ENCODE assay signal across 16 cellular contexts in the genomic region with DNA sequence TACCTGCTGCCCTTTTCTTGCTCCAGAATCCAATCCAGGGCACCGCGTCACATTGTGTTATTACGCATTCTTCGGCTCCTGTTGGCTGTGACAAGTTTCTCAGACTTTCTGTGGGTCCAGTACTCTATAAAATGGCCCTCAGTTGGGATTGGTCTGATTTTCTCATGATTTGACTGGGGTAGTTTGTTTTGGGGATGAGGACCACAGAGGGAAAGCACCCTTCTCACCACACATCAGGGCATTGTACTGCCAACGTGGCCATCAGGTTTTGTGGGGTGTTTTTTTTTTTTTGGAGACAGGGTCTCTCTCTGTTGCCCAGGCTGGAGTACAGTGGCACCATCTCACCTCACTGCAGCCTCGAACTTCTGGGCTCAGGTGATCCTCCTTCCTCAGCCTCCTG. TPM values are rescaled to one million over a fixed set of nuclear protein-coding genes. Genes with fewer than 3 reads are reported as not detected.
DNase-seq lines count a peak whose midpoint lies in the region; ATAC-seq and TF ChIP-seq lines count a peak whose summit lies in the region.
"Had no signal": no experiment of that assay in that cellular context is flagged by ENCODE, and none has a peak within 500 bp of the region (broad histone marks: within the 10 kb centered on the region; RNA-seq: fewer than 3 reads in every experiment).

No MANE protein-coding gene starts in this region.

- CTCF ChIA-PET in activated CD4-positive, alpha-beta T cell treated with anti-CD3 and anti-CD28 coated beads, Interleukin-2, amount 10 ng/mL, durations not matched to agents 7 days and 5 days (lab: Charles Lee), result interaction anchor here (0.7 to 2.9 kb wide), 9 partner anchors 10 to 791 kb away, joined by 3 to 16 read pairs (median 6); partner anchors contain the start of gene ORAI2

- peak overlapping the region; percentile 52 for H3K9ac ChIP-seq in OCI-LY3 (ENCODE audit: low read length)

- POLR2A ChIA-PET in activated CD4-positive, alpha-beta T cell treated with anti-CD3 and anti-CD28 coated beads, Interleukin-2, amount 10 ng/mL, durations not matched to agents 7 days and 5 days (lab: Charles Lee), result interaction anchor here (1.4 to 1.9 kb wide), 2 partner anchors 10 to 17 kb away, joined by 6 to 10 read pairs; partner anchors contain the start of gene ORAI2
- POLR2A ChIA-PET in activated naive CD8-positive, alpha-beta T cell treated with anti-CD3 and anti-CD28 coated beads, Interleukin-2, amount 10 ng/mL, durations not matched to agents 7 days and 5 days (lab: Charles Lee), result interaction anchor here (1.0 to 3.0 kb wide), 5 partner anchors 9 to 49 kb away, joined by 4 to 88 read pairs (median 7); partner anchors contain the start of genes ALKBH4, LRWD1 and ORAI2

- no peak for ATAC-seq in activated naive CD8-positive, alpha-beta T cell treated with anti-CD3 and anti-CD28 coated beads, Interleukin-2, amount 10 ng/mL, durations not matched to agents 7 days and 5 days (ENCODE audit: low read depth)

- H3K36me3 ChIP-seq in OCI-LY3 (replicated peaks; ENCODE audit: low read depth, low read length), result peaks cover 23% of the 10 kb centered on the region
- peaks cover 0 to 86% (median 10%) of the 10 kb centered on the region in 6 donors for H3K36me3 ChIP-seq in spleen

- H3K4me1 ChIP-seq in OCI-LY3 (ENCODE audit: low read length), result peaks cover 64% of the 10 kb centered on the region
- peaks cover 39 to 98% (median 81%) of the 10 kb centered on the region in 6 donors for H3K4me1 ChIP-seq in spleen
- H3K4me1 ChIP-seq: pancreas, vagina had no signal

- H2AFZ ChIP-seq in OCI-LY3 (ENCODE audit: low read depth, low read length), result no peak overlapping the region

- no peak for DNase-seq in activated CD4-positive, alpha-beta T cell treated with anti-CD3 and anti-CD28 coated beads, Interleukin-2, amount 10 ng/mL, durations not matched to agents 7 days and 5 days
- no peak for DNase-seq in activated CD4-positive, alpha-beta T cell treated with anti-CD3 and anti-CD28 coated beads, Interleukin-2, amount 50 U/mL, for 4 hours
- DNase-seq in activated naive CD8-positive, alpha-beta T cell treated with anti-CD3 and anti-CD28 coated beads, Interleukin-2, amount 10 ng/mL, durations not matched to agents 7 days and 5 days, result no peak
- DNase-seq in spleen (no peak), type B pancreatic cell (ENCODE audit: extremely low spot score, unreplicated experiment) (no peak)
- no peak for DNase-seq in activated CD4-positive, CD25-positive, alpha-beta regulatory T cell (lab: John Stamatoyannopoulos, UW)
- no peak for DNase-seq in stimulated activated CD4-positive, alpha-beta T cell treated with anti-CD3 and anti-CD28 coated beads, Interleukin-15, amount 100 ng/mL, for 24 hours
- DNase-seq: GOT3, hypothalamus, Karpas-422, left cardiac atrium, pancreas, SW 1271, WERI-Rb-1 had no signal

- intact Hi-C loops in spleen (cut with DNase I; ENCODE audit: low total_unique reads), result no loop called here

- H3K27ac ChIP-seq in OCI-LY3 (ENCODE audit: low read length), result peak overlapping the region; percentile 91
- H3K27ac ChIP-seq in spleen, result peak overlapping the region; percentile 75 to 99 (median 86)
- H3K27ac ChIP-seq: pancreas, vagina, WERI-Rb-1 had no signal

- peaks cover 67% of the 10 kb centered on the region for H3K36me3 Mint-ChIP-seq in activated CD4-positive, alpha-beta T cell treated with anti-CD3 and anti-CD28 coated beads, Interleukin-2, amount 10 ng/mL, durations not matched to agents 7 days and 5 days (ENCODE audit: low read depth)
- peaks cover 28% of the 10 kb centered on the region for H3K36me3 Mint-ChIP-seq in activated naive CD8-positive, alpha-beta T cell treated with anti-CD3 and anti-CD28 coated beads, Interleukin-2, amount 10 ng/mL, durations not matched to agents 7 days and 5 days
- peaks cover 21% of the 10 kb centered on the region for H3K36me3 Mint-ChIP-seq in type B pancreatic cell

- H3K4me3 Mint-ChIP-seq in activated CD4-positive, alpha-beta T cell treated with anti-CD3 and anti-CD28 coated beads, Interleukin-2, amount 10 ng/mL, durations not matched to agents 7 days and 5 days, result peak overlapping the region; percentile 63
- H3K4me3 Mint-ChIP-seq in activated naive CD8-positive, alpha-beta T cell treated with anti-CD3 and anti-CD28 coated beads, Interleukin-2, amount 10 ng/mL, durations not matched to agents 7 days and 5 days, result peak overlapping the region; percentile 85
- no peak overlapping the region for H3K4me3 Mint-ChIP-seq in type B pancreatic cell

- no peaks in the 10 kb centered on the region for H3K27me3 Mint-ChIP-seq in activated CD4-positive, alpha-beta T cell treated with anti-CD3 and anti-CD28 coated beads, Interleukin-2, amount 10 ng/mL, durations not matched to agents 7 days and 5 days
- H3K27me3 Mint-ChIP-seq in activated naive CD8-positive, alpha-beta T cell treated with anti-CD3 and anti-CD28 coated beads, Interleukin-2, amount 10 ng/mL, durations not matched to agents 7 days and 5 days, result no peaks in the 10 kb centered on the region
- no peaks in the 10 kb centered on the region for H3K27me3 Mint-ChIP-seq in type B pancreatic cell

- peaks cover 8% of the 10 kb centered on the region for H3K79me2 ChIP-seq in OCI-LY3 (ENCODE audit: low read length)

- peak overlapping the region; percentile 99 for H3K27ac Mint-ChIP-seq in activated CD4-positive, alpha-beta T cell treated with anti-CD3 and anti-CD28 coated beads, Interleukin-2, amount 10 ng/mL, durations not matched to agents 7 days and 5 days
- H3K27ac Mint-ChIP-seq in activated naive CD8-positive, alpha-beta T cell treated with anti-CD3 and anti-CD28 coated beads, Interleukin-2, amount 10 ng/mL, durations not matched to agents 7 days and 5 days, result peak overlapping the region; percentile 99
- H3K27ac Mint-ChIP-seq in type B pancreatic cell, result no peak overlapping the region

- H3K4me3 ChIP-seq in OCI-LY3 (ENCODE audit: low read length), result peak overlapping the region; percentile 32; the same call in 1 of the 2 replicates
- peak overlapping the region in 1 of 8 donors; percentile 52 for H3K4me3 ChIP-seq in spleen
- H3K4me3 ChIP-seq: pancreas, vagina had no signal

- 81 to 84% (median 82%) methylated on average over 6 of the region's 6 CpGs for WGBS in spleen, 5 donors

- H3K9me3 ChIP-seq in OCI-LY3 (ENCODE audit: insufficient read depth, low read length), result no peaks in the 10 kb centered on the region
- H3K9me3 ChIP-seq in spleen, result no peaks in the 10 kb centered on the region
- H3K9me3 ChIP-seq: pancreas, vagina had no signal

- H3K4me1 Mint-ChIP-seq in activated CD4-positive, alpha-beta T cell treated with anti-CD3 and anti-CD28 coated beads, Interleukin-2, amount 10 ng/mL, durations not matched to agents 7 days and 5 days, result peaks cover 76% of the 10 kb centered on the region
- peaks cover 48% of the 10 kb centered on the region for H3K4me1 Mint-ChIP-seq in activated naive CD8-positive, alpha-beta T cell treated with anti-CD3 and anti-CD28 coated beads, Interleukin-2, amount 10 ng/mL, durations not matched to agents 7 days and 5 days
- no peaks in the 10 kb centered on the region for H3K4me1 Mint-ChIP-seq in type B pancreatic cell (ENCODE audit: unreplicated experiment)

- H3K4me2 ChIP-seq in OCI-LY3 (ENCODE audit: low read length), result peak overlapping the region; percentile 65

- no peak for TF ChIP-seq POLR2A in spleen (IDR thresholded peaks at IDR 0.05)

- no peak for TF ChIP-seq CTCF in OCI-LY3 (IDR thresholded peaks at IDR 0.05; ENCODE audit: low read depth, low read length)
- no peak for TF ChIP-seq CTCF in spleen (IDR thresholded peaks at IDR 0.05 in 8 of 11, conservative IDR thresholded peaks at IDR 0.05 in 3 of 11)
- TF ChIP-seq CTCF in type B pancreatic cell (conservative IDR thresholded peaks at IDR 0.05), result no peak

- no peaks in the 10 kb centered on the region for H4K20me1 ChIP-seq in OCI-LY3 (ENCODE audit: insufficient read depth, low read length)

- H3K27me3 ChIP-seq in OCI-LY3 (ENCODE audit: low read depth, low read length) (no peaks in the 10 kb centered on the region), spleen (replicated peaks in 1 of 7) (no peaks in the 10 kb centered on the region)
- H3K27me3 ChIP-seq: pancreas, vagina had no signal

- H3K9me3 Mint-ChIP-seq in activated CD4-positive, alpha-beta T cell treated with anti-CD3 and anti-CD28 coated beads, Interleukin-2, amount 10 ng/mL, durations not matched to agents 7 days and 5 days, result no peaks in the 10 kb centered on the region
- H3K9me3 Mint-ChIP-seq in activated naive CD8-positive, alpha-beta T cell treated with anti-CD3 and anti-CD28 coated beads, Interleukin-2, amount 10 ng/mL, durations not matched to agents 7 days and 5 days, result no peaks in the 10 kb centered on the region
- H3K9me3 Mint-ChIP-seq in type B pancreatic cell, result no peaks in the 10 kb centered on the region

RNA-seq across cellular contexts. Expression of gene ORAI2, which starts 17.0 kb away (rescaled TPM):
- 10 to 100 TPM; 61.2 to 63.7 TPM for total RNA-seq in activated CD4-positive, alpha-beta T cell treated with anti-CD3 and anti-CD28 coated beads, Interleukin-2, amount 10 ng/mL, durations not matched to agents 7 days and 5 days
- 10 to 100 TPM; 51.9 to 58.3 TPM for total RNA-seq in activated naive CD8-positive, alpha-beta T cell treated with anti-CD3 and anti-CD28 coated beads, Interleukin-2, amount 10 ng/mL, durations not matched to agents 7 days and 5 days
- total RNA-seq in spleen (100 to 1,000 TPM in 3 of 7 donors, 10 to 100 TPM in 4; 75.3 to 146 (median 90.5) TPM), type B pancreatic cell (ENCODE audit: low replicate concordance) (23.1 and 34.9 TPM in 2 replicates)
- 10 to 100 TPM; 31.5 to 74.4 (median 35.4) TPM for polyA plus RNA-seq in spleen

RNA-seq across cellular contexts. Expression of gene PRKRIP1, which starts 20.2 kb away (rescaled TPM):
- 10 to 100 TPM; 26.2 to 31.9 TPM for total RNA-seq in activated CD4-positive, alpha-beta T cell treated with anti-CD3 and anti-CD28 coated beads, Interleukin-2, amount 10 ng/mL, durations not matched to agents 7 days and 5 days
- total RNA-seq in activated naive CD8-positive, alpha-beta T cell treated with anti-CD3 and anti-CD28 coated beads, Interleukin-2, amount 10 ng/mL, durations not matched to agents 7 days and 5 days, result 10 to 100 TPM; 37.8 to 39.1 TPM
- 10 to 100 TPM; 25.0 to 33.4 (median 28.8) TPM for total RNA-seq in spleen
- polyA plus RNA-seq in spleen, result 10 to 100 TPM; 27.4 to 45.7 (median 43.6) TPM
- total RNA-seq in type B pancreatic cell (ENCODE audit: low replicate concordance), result 28.2 and 34.0 TPM in 2 replicates

RNA-seq across cellular contexts. Expression of gene ALKBH4, which starts 48.3 kb away (rescaled TPM):
- 10 to 100 TPM; 10.5 to 12.9 TPM for total RNA-seq in activated CD4-positive, alpha-beta T cell treated with anti-CD3 and anti-CD28 coated beads, Interleukin-2, amount 10 ng/mL, durations not matched to agents 7 days and 5 days
- 10 to 100 TPM; 12.5 to 14.0 TPM for total RNA-seq in activated naive CD8-positive, alpha-beta T cell treated with anti-CD3 and anti-CD28 coated beads, Interleukin-2, amount 10 ng/mL, durations not matched to agents 7 days and 5 days
- total RNA-seq in spleen, result 10 to 100 TPM in 6 of 7 donors, 1 to 10 TPM in 1; 9.6 to 15.1 (median 10.7) TPM
- 10 to 100 TPM in 1 of 3 donors, 1 to 10 TPM in 2; 9.0 to 11.1 (median 9.2) TPM for polyA plus RNA-seq in spleen
- 11.2 and 13.3 TPM in 2 replicates for total RNA-seq in type B pancreatic cell (ENCODE audit: low replicate concordance)

RNA-seq across cellular contexts. Expression of gene LRWD1, which starts 48.4 kb away (rescaled TPM):
- 10 to 100 TPM; 18.2 to 20.5 TPM for total RNA-seq in activated CD4-positive, alpha-beta T cell treated with anti-CD3 and anti-CD28 coated beads, Interleukin-2, amount 10 ng/mL, durations not matched to agents 7 days and 5 days
- 10 to 100 TPM; 14.7 to 15.8 TPM for total RNA-seq in activated naive CD8-positive, alpha-beta T cell treated with anti-CD3 and anti-CD28 coated beads, Interleukin-2, amount 10 ng/mL, durations not matched to agents 7 days and 5 days
- 10 to 100 TPM; 19.9 to 42.2 (median 24.1) TPM for total RNA-seq in spleen
- 10 to 100 TPM; 22.1 to 37.3 (median 33.7) TPM for polyA plus RNA-seq in spleen
- 16.5 and 23.5 TPM in 2 replicates for total RNA-seq in type B pancreatic cell (ENCODE audit: low replicate concordance)
